In the genomic region with DNA sequence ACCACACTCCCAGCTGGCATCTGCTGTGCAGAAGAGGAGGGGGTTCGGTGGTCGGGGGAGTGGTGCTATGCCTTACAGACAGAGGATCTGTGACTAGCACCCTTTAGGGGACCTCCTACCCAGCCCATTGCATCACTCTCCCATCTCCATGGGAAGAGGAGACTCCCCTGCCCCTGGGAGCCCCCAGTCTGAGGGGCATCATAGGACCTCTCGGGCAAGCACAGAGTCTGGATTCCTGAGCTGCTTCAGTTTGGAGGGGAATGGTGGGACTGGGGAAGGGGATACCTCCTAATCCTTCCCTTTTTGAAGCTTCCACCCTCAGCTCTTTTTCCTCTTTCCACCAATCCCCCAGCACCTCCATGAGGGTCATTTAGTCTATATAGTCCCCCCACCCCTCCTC, we compare ENCODE assay signal across 8 cellular contexts. TPM values are rescaled to one million over a fixed set of nuclear protein-coding genes. Genes with fewer than 3 reads are reported as not detected.
"Had no signal": no experiment of that assay in that cellular context is flagged by ENCODE, and none has a peak within 500 bp of the region (broad histone marks: within the 10 kb centered on the region; RNA-seq: fewer than 3 reads in every experiment).

No MANE protein-coding gene starts in this region.

- H3K27ac ChIP-seq: KMS-11 had no signal

- H3K4me3 ChIP-seq: GM23338 had no signal

- H2AFZ ChIP-seq: GM23338 had no signal

- DNase-seq: H9, HCEC 1CT, IMR-90, KBM-7 had no signal

- H3K9me3 Mint-ChIP-seq: GM23338, H9 had no signal

- H3K27ac Mint-ChIP-seq: GM23338, H9 had no signal

- ATAC-seq: GM23338 had no signal

- H3K9ac ChIP-seq: KMS-11 had no signal

- H3K4me2 ChIP-seq: GM23338, KMS-11 had no signal

RNA-seq across cellular contexts. Expression of a gene that starts 1.4 kb away (rescaled TPM):
- total RNA-seq: GM23338, H1, H9, IMR-90 had no signal
- polyA plus RNA-seq: GM23338, IMR-90 had no signal

RNA-seq across cellular contexts. Expression of a gene that starts 3.1 kb away (rescaled TPM):
- total RNA-seq: HT-29, IMR-90 had no signal
- polyA plus RNA-seq: IMR-90 had no signal

RNA-seq across cellular contexts. Expression of a gene that starts 40.9 kb away (rescaled TPM):
- total RNA-seq: IMR-90 had no signal
- polyA plus RNA-seq: IMR-90 had no signal
